Comparison of ENCODE assay signal across 10 cellular contexts in genomic region chr2:108588070-108588668, GRCh38. TPM values are rescaled to one million over a fixed set of nuclear protein-coding genes. Genes with fewer than 3 reads are reported as not detected.
DNase-seq lines count a peak whose midpoint lies in the region; ATAC-seq and TF ChIP-seq lines count a peak whose summit lies in the region.
"Had no signal": no experiment of that assay in that cellular context is flagged by ENCODE, and none has a peak within 500 bp of the region (broad histone marks: within the 10 kb centered on the region; RNA-seq: fewer than 3 reads in every experiment).

No MANE protein-coding gene starts in this region.

- WGBS in body of pancreas, 2 donors, result 18 to 27% methylated on average over 3 of the region's 3 CpGs

- H3K27me3 ChIP-seq in ACC112 (ENCODE audit: insufficient read depth, low read length) (no peaks in the 10 kb centered on the region), HL-60 (ENCODE audit: insufficient read depth, poor library complexity, severe bottlenecking) (no peaks in the 10 kb centered on the region), body of pancreas (no peaks in the 10 kb centered on the region)

- peak; percentile 56 to 66 for DNase-seq in HL-60 (ENCODE audit: low read depth in 1 of 2, low spot score in 1 of 2)
- peak in 2 of 4 donors; percentile 41 to 48 for DNase-seq in body of pancreas
- DNase-seq in medulla oblongata (ENCODE audit: extremely low spot score), result peak; percentile 68
- no peak for DNase-seq in stimulated activated CD4-positive, alpha-beta T cell treated with anti-CD3 and anti-CD28 coated beads, Interleukin-2, amount 100 ng/mL, for 48 hours
- DNase-seq: activated CD4-positive, alpha-beta T cell treated with anti-CD3 and anti-CD28 coated beads for 48 hours; DND-41 had no signal

- H3K27ac ChIP-seq in ACC112 (ENCODE audit: low read depth, low read length) (peak overlapping the region; percentile 81), HL-60 (replicated peaks) (peak overlapping the region; percentile 72), body of pancreas (peak overlapping the region; percentile 25 to 77 (median 60))

- peak in 1 of 3 donors; percentile 48 for TF ChIP-seq POLR2A in body of pancreas (IDR thresholded peaks at IDR 0.05)

- ATAC-seq in body of pancreas (peak; percentile 43), GM19351 (IDR thresholded peaks at IDR 0.05; ENCODE audit: unreplicated experiment) (no peak), HG02759 (IDR thresholded peaks at IDR 0.05; ENCODE audit: unreplicated experiment) (no peak)
- ATAC-seq in activated CD4-positive, CD25-positive, alpha-beta regulatory T cell treated with anti-CD3 and anti-CD28 coated beads, Interleukin-2, amount 50 U/mL, for 24 hours, result no peak

- no peak overlapping the region for H2AFZ ChIP-seq in ACC112 (ENCODE audit: low read length, unreplicated experiment)

- H3K79me2 ChIP-seq in ACC112 (ENCODE audit: control insufficient read depth, insufficient read depth, low read length, unreplicated experiment), result peaks cover 65% of the 10 kb centered on the region

- peak overlapping the region; percentile 13 for H3K4me3 ChIP-seq in ACC112 (ENCODE audit: low read depth, low read length)
- peak overlapping the region; percentile 10 for H3K4me3 ChIP-seq in HL-60 (replicated peaks; ENCODE audit: insufficient read depth, low read length)
- no peak overlapping the region for H3K4me3 ChIP-seq in body of pancreas

- H3K4me1 ChIP-seq in ACC112 (ENCODE audit: control insufficient read depth, insufficient read depth, low read length, unreplicated experiment) (peaks cover 69% of the 10 kb centered on the region), body of pancreas (peaks cover 33% of the 10 kb centered on the region)

- intact Hi-C loops in body of pancreas (cut with DNase I), result loop anchor here (10.0 kb wide), 1 partner anchor 233 kb away; no protein-coding TSS in a partner anchor

- H3K36me3 ChIP-seq in ACC112 (ENCODE audit: insufficient read depth, low read length), result no peaks in the 10 kb centered on the region
- no peaks in the 10 kb centered on the region for H3K36me3 ChIP-seq in body of pancreas (replicated peaks in 1 of 2; ENCODE audit: insufficient read depth in 1 of 2, low read depth in 2 of 2)

- TF ChIP-seq CTCF in HL-60 (IDR thresholded peaks at IDR 0.05; ENCODE audit: insufficient read depth, low read length), result no peak
- TF ChIP-seq CTCF in body of pancreas (IDR thresholded peaks at IDR 0.05), result no peak

- H3K9me3 ChIP-seq in body of pancreas, result no peaks in the 10 kb centered on the region

RNA-seq across cellular contexts. Expression of gene LIMS1, which starts 53.9 kb away (rescaled TPM):
- 10 to 100 TPM; 19.1 to 28.3 TPM for total RNA-seq in body of pancreas

Comparison
In these comparisons a context has a peak if more than half of its experiments do, and no peak if none do; other contexts are left out.
1. H3K4me3 ChIP-seq: peak in ACC112 (single experiment) and HL-60 (single experiment); none in body of pancreas (0 of 2).
2. DNase-seq: peak in HL-60 (2 of 2) and medulla oblongata (single experiment); none in stimulated activated CD4-positive, alpha-beta T cell treated with anti-CD3 and anti-CD28 coated beads, Interleukin-2, amount 100 ng/mL, for 48 hours (0 of 2).
3. Peak in every context shown above with its lines, with median percentiles within 50 percentile points of each other: H3K27ac ChIP-seq.